ENCODE assay signal across 1 cellular context in genomic region chr10:111998728-111999127, GRCh38.
TF ChIP-seq lines count a peak whose summit lies in the region.

No MANE protein-coding gene starts in this region.

TF ChIP-seq in GM23338, 12 proteins besides CTCF, POLR2A, EP300 and RAD21 (continued from another document):
- TF ChIP-seq ZNF462 (CRISPR knock-in tag; IDR thresholded peaks at IDR 0.05) (no peak), EZH2phosphoT487 (IDR thresholded peaks at IDR 0.05; ENCODE audit: unreplicated experiment) (no peak)
